ENCODE assay signal across 1 cellular context in genomic region chr2:68907923-68908253, GRCh38.
TF ChIP-seq lines count a peak whose summit lies in the region.

No MANE protein-coding gene starts in this region.

TF ChIP-seq in HepG2, 621 proteins besides CTCF, POLR2A, EP300 and RAD21:
- TF ChIP-seq TFE3 (CRISPR knock-in tag; IDR thresholded peaks at IDR 0.05) (no peak), PAX8 (CRISPR knock-in tag; IDR thresholded peaks at IDR 0.05; ENCODE audit: borderline replicate concordance) (no peak), YY1 (IDR thresholded peaks at IDR 0.05; ENCODE audit: insufficient read depth, insufficient replicate concordance, low read depth, low read length) (no peak), ZNF333 (CRISPR knock-in tag; IDR thresholded peaks at IDR 0.05; ENCODE audit: borderline replicate concordance) (no peak), ZNF326 (CRISPR knock-in tag; IDR thresholded peaks at IDR 0.05; ENCODE audit: borderline replicate concordance) (no peak), GABPA (IDR thresholded peaks at IDR 0.05; ENCODE audit: low read depth, low read length) (no peak), GABPA (CRISPR knock-in tag; IDR thresholded peaks at IDR 0.05; ENCODE audit: low read depth) (no peak)
